In the genomic region with DNA sequence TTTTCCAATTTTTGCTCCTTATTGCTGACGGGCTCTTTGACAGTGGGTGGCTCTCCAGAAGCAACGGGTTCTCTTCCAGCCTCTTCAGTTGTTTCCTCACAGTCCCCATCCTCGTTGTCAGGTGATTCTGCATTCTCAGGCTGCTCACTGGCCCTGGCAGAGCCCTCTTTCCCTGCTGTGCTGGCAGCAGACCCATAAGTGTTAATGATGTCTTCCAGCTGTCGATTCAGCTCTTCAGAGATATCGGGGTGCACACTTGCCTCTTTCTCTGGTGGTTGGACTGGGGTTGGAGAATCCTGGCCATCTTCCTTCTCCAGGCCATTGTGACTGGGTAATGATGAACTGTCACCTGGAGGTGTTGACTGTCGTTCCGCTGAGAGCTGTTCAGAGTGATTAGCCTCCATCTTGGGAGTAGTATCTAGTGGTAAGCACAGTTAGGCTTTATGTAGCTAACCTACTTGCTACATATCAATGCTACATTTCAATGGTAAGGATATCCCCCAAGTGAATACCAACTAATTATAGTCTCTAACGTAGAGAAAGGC, we compare ENCODE assay signal across 32 cellular contexts. TPM values are rescaled to one million over a fixed set of nuclear protein-coding genes. Genes with fewer than 3 reads are reported as not detected.
DNase-seq lines count a peak whose midpoint lies in the region; ATAC-seq, FAIRE-seq and TF ChIP-seq lines count a peak whose summit lies in the region.
"Had no signal": no experiment of that assay in that cellular context is flagged by ENCODE, and none has a peak within 500 bp of the region (broad histone marks: within the 10 kb centered on the region; RNA-seq: fewer than 3 reads in every experiment).

No MANE protein-coding gene starts in this region.

- TF ChIP-seq CTCF in natural killer cell (IDR thresholded peaks at IDR 0.05), result no peak

- H3K9me3 ChIP-seq in BLaER1, result peaks cover 11% of the 10 kb centered on the region; the same call in 1 of the 2 replicates
- H3K9me3 ChIP-seq: gastroesophageal sphincter had no signal

- H3K27ac Mint-ChIP-seq in natural killer cell, result peak overlapping the region; percentile 93 to 99
- H3K27ac Mint-ChIP-seq: activated T-cell treated with anti-CD3 and anti-CD28 coated beads, Interleukin-2, amount 50 U/mL, for 72 hours; HFFc6 had no signal

- no peaks in the 10 kb centered on the region for H4K20me1 ChIP-seq in BLaER1
- H4K20me1 ChIP-seq: BLaER1 treated with 17β-estradiol and CSF1 and Interleukin-3, amounts not matched to agents 10 nM and 100 nM had no signal

- no peaks in the 10 kb centered on the region for H3K27me3 Mint-ChIP-seq in natural killer cell (ENCODE audit: low read depth in 2 of 2)

- no peaks in the 10 kb centered on the region for H3K9me3 Mint-ChIP-seq in natural killer cell
- H3K9me3 Mint-ChIP-seq: activated T-cell treated with anti-CD3 and anti-CD28 coated beads, Interleukin-2, amount 50 U/mL, for 72 hours; HFFc6; T-helper 2 cell treated with Interferon-gamma antibody and Interleukin-4, amounts not matched to agents 5 μg/mL and 100 μg/mL, for 36 hours had no signal

- H3K4me1 ChIP-seq in BLaER1, result peaks cover 57% of the 10 kb centered on the region

- H3K27me3 ChIP-seq in BLaER1, result no peaks in the 10 kb centered on the region
- H3K27me3 ChIP-seq: BLaER1 treated with 17β-estradiol and CSF1 and Interleukin-3, amounts not matched to agents 10 nM and 100 nM; gastroesophageal sphincter had no signal

- FAIRE-seq in GM12891 (lab: Jason Lieb, UNC), result peak; percentile 38
- FAIRE-seq: endometrium, HTR-8/SVneo had no signal

- ATAC-seq in Right ventricle myocardium superior (ENCODE audit: poor library complexity), result peak; percentile 48
- no peak for ATAC-seq in natural killer cell
- ATAC-seq: activated T-cell treated with anti-CD3 and anti-CD28 coated beads, Interleukin-2, amount 50 U/mL, for 72 hours; gastroesophageal sphincter; left lobe of liver had no signal

- peak overlapping the region; percentile 82; the same call in 1 of the 2 replicates for H3K27ac ChIP-seq in BLaER1
- H3K27ac ChIP-seq: gastroesophageal sphincter, SK-N-MC had no signal

- H3K4me2 ChIP-seq in BLaER1, result 0 out of 2 replicates have a peak overlapping the region, but pooled peaks have one; percentile 36

- peaks cover 30 to 36% of the 10 kb centered on the region in 2 donors for H3K4me1 Mint-ChIP-seq in natural killer cell

- H3K4me3 ChIP-seq in BLaER1, result no peak overlapping the region
- H3K4me3 ChIP-seq: BLaER1 treated with 17β-estradiol and CSF1 and Interleukin-3, amounts not matched to agents 10 nM and 100 nM; gastroesophageal sphincter; SK-N-MC had no signal

- intact Hi-C loops in Right ventricle myocardium superior (cut with DNase I) (loop anchor here (5.0 kb wide), 1 partner anchor 36 kb away; no protein-coding TSS in a partner anchor), natural killer cell (cut with micrococcal nuclease) (no loop called here)

- no peak for DNase-seq in GM12891 (ENCODE audit: insufficient read length, low spot score)
- DNase-seq in Right ventricle myocardium superior, result no peak
- DNase-seq in natural killer cell, result no peak
- no peak for DNase-seq in pons (ENCODE audit: low spot score)
- no peak for DNase-seq in CD1c-positive myeloid dendritic cell (ENCODE audit: extremely low spot score)
- no peak for DNase-seq in NCI-H1417 treated with DMSO at 0.1 percent for 48 hours (lab: John Stamatoyannopoulos, UW)
- DNase-seq: activated CD4-positive, alpha-beta T cell treated with anti-CD3 and anti-CD28 coated beads for 4 hours; activated naive CD4-positive, alpha-beta T cell treated with anti-CD3 and anti-CD28 coated beads, Interleukin-2, amount 50 U/mL, for 16 hours; activated T-cell treated with anti-CD3 and anti-CD28 coated beads, Interleukin-2, amount 50 U/mL, for 72 hours; central memory CD4-positive, alpha-beta T cell; dermis blood vessel endothelial cell; GOT3; HFFc6; hypothalamus; KBM-7; NCI-H1105; NCI-H1930; NCI-H69; retina; RPMI8226; stimulated activated CD4-positive, alpha-beta T cell treated with anti-CD3 and anti-CD28 coated beads, Interleukin-2, amount 100 ng/mL, for 24 hours; trophoblast cell had no signal

- no peaks in the 10 kb centered on the region for H3K36me3 Mint-ChIP-seq in natural killer cell

- no peak overlapping the region for H3K9ac ChIP-seq in BLaER1
- H3K9ac ChIP-seq: BLaER1 treated with 17β-estradiol and CSF1 and Interleukin-3, amounts not matched to agents 10 nM and 100 nM had no signal

- no peak overlapping the region for H3K4me3 Mint-ChIP-seq in natural killer cell
- H3K4me3 Mint-ChIP-seq: activated T-cell treated with anti-CD3 and anti-CD28 coated beads, Interleukin-2, amount 50 U/mL, for 72 hours; HFFc6; T-helper 2 cell treated with Interferon-gamma antibody and Interleukin-4, amounts not matched to agents 5 μg/mL and 100 μg/mL, for 36 hours had no signal

- TF ChIP-seq POLR2A in GM12891 (IDR thresholded peaks at IDR 0.05; ENCODE audit: low read depth, low read length), result no peak

- peaks cover 21% of the 10 kb centered on the region for H3K36me3 ChIP-seq in BLaER1
- H3K36me3 ChIP-seq: gastroesophageal sphincter had no signal

TF ChIP-seq in GM12891, 5 proteins besides CTCF, POLR2A, EP300 and RAD21:
- TF ChIP-seq POU2F2 (IDR thresholded peaks at IDR 0.05; ENCODE audit: low read depth, low read length) (no peak), SPI1 (IDR thresholded peaks at IDR 0.05; ENCODE audit: low read depth, low read length) (no peak), POLR2AphosphoS5 (IDR thresholded peaks at IDR 0.05; ENCODE audit: low read depth, low read length) (no peak), PAX5 (IDR thresholded peaks at IDR 0.05; ENCODE audit: insufficient read depth, low read length, severe bottlenecking) (no peak), TAF1 (IDR thresholded peaks at IDR 0.05; ENCODE audit: low read depth, low read length) (no peak)

RNA-seq across cellular contexts. Expression of a gene that starts 3.2 kb away (rescaled TPM):
- 1.7 TPM for polyA plus RNA-seq in GM12891 (2012; ENCODE audit: low read depth, missing spikeins)
- total RNA-seq in Right ventricle myocardium superior, result 125 TPM
- total RNA-seq in natural killer cell, result under 1 TPM; 0.24 to 0.93 (median 0.50) TPM
- total RNA-seq: MCF 10A, osteocyte had no signal

Comparison
In these comparisons a context has a peak if more than half of its experiments do, and no peak if none do; other contexts are left out.
1. RNA of a gene that starts 3.2 kb away (total RNA-seq): 125 TPM in Right ventricle myocardium superior (single experiment); 0.24 to 0.93 TPM in natural killer cell; every median in the first group is over 10 times any median in the second.